ENCODE assay signal across 1 cellular context in genomic region chr4:67696061-67696460, GRCh38.
TF ChIP-seq lines count a peak whose summit lies in the region.

No MANE protein-coding gene starts in this region.

TF ChIP-seq in HepG2, 621 proteins besides CTCF, POLR2A, EP300 and RAD21 (continued from another document):
- TF ChIP-seq ZSCAN5A (CRISPR knock-in tag; IDR thresholded peaks at IDR 0.05; ENCODE audit: borderline replicate concordance), result no peak
- TF ChIP-seq RBFOX2 (IDR thresholded peaks at IDR 0.05; ENCODE audit: low read depth, low read length), result no peak
- TF ChIP-seq ZMAT5 (CRISPR knock-in tag; IDR thresholded peaks at IDR 0.05; ENCODE audit: borderline replicate concordance, low read depth), result no peak
- TF ChIP-seq TRIM24 (CRISPR knock-in tag; IDR thresholded peaks at IDR 0.05), result no peak
- TF ChIP-seq HNF4A (CRISPR knock-in tag; IDR thresholded peaks at IDR 0.05), result no peak
- peak; percentile 68 to 84 for TF ChIP-seq MAFK (conservative IDR thresholded peaks at IDR 0.05 in 1 of 2, IDR thresholded peaks at IDR 0.05 in 1 of 2; ENCODE audit: low read length in 2 of 2)
